In genomic region chrX:51437521-51437920, GRCh38 we compare ENCODE assay signal across 29 cellular contexts.
"Had no signal": no experiment of that assay in that cellular context is flagged by ENCODE, and none has a peak within 500 bp of the region (broad histone marks: within the 10 kb centered on the region; RNA-seq: fewer than 3 reads in every experiment).

No MANE protein-coding gene starts in this region.

- H3K9me3 ChIP-seq: suprapubic skin, testis, thoracic aorta, thyroid gland, tibial artery, tibial nerve, transverse colon, upper lobe of left lung, upper lobe of right lung, uterus, vagina had no signal

- DNase-seq: stimulated activated CD4-positive, alpha-beta T cell treated with anti-CD3 and anti-CD28 coated beads, Interleukin-2, amount 100 ng/mL, for 48 hours; stimulated activated CD4-positive, alpha-beta T cell treated with anti-CD3 and anti-CD28 coated beads, Interleukin-4, amount 100 ng/mL, for 1 hour; stimulated activated CD4-positive, alpha-beta T cell treated with anti-CD3 and anti-CD28 coated beads, Interleukin-4, amount 100 ng/mL, for 24 hours; stimulated activated CD4-positive, alpha-beta T cell treated with anti-CD3 and anti-CD28 coated beads, Interleukin-4, amount 100 ng/mL, for 4 hours; stimulated activated CD8-positive, alpha-beta memory T cell treated with anti-CD3 and anti-CD28 coated beads, Interleukin-4, amount 100 ng/mL, for 48 hours; stimulated activated naive B cell treated with anti-CD40 and anti-IgM and Interleukin-4, amounts not matched to agents 10 μg/mL and 1 μg/mL and 100 μg/mL, for 72 hours; stimulated activated naive CD4-positive, alpha-beta T cell; stimulated activated naive CD4-positive, alpha-beta T cell treated with Interleukin-2 at 50 U/mL for 16 hours; stimulated activated naive CD8-positive, alpha-beta T cell treated with anti-CD3 and anti-CD28 coated beads, Interleukin-15, amount 100 ng/mL, for 72 hours; stimulated activated naive CD8-positive, alpha-beta T cell treated with anti-CD3 and anti-CD28 coated beads, Interleukin-15, Interleukin-2, amounts not matched to agents 100 U/mL and 50 U/mL, for 24 hours; stomach; substantia nigra; testis; thyroid gland; tibial artery; transverse colon; trophoblast cell; upper lobe of left lung; upper lobe of right lung; uterus had no signal

- H3K27me3 Mint-ChIP-seq: stimulated activated memory B cell treated with anti-CD40 and anti-IgM and Interleukin-4, amounts not matched to agents 10 μg/mL and 1 μg/mL and 100 μg/mL, for 72 hours; stimulated activated naive CD8-positive, alpha-beta T cell treated with anti-CD3 and anti-CD28 coated beads, Interleukin-15, amount 100 ng/mL, for 72 hours; stimulated activated naive CD8-positive, alpha-beta T cell treated with anti-CD3 and anti-CD28 coated beads, Interleukin-15, Interleukin-2, amounts not matched to agents 100 ng/mL and 50 ng/mL, for 24 hours; type B pancreatic cell had no signal

- H3K9me3 Mint-ChIP-seq: stimulated activated effector memory CD8-positive, alpha-beta T cell treated with anti-CD3 and anti-CD28 coated beads, Interleukin-12 subunit alpha, Interleukin-12 subunit beta, amount 100 ng/mL, for 72 hours; stimulated activated memory B cell treated with anti-CD40 and anti-IgM and Interleukin-4, amounts not matched to agents 10 μg/mL and 1 μg/mL and 100 μg/mL, for 72 hours; stimulated activated naive CD8-positive, alpha-beta T cell treated with anti-CD3 and anti-CD28 coated beads, Interleukin-15, amount 100 ng/mL, for 72 hours; stimulated activated naive CD8-positive, alpha-beta T cell treated with anti-CD3 and anti-CD28 coated beads, Interleukin-15, Interleukin-2, amounts not matched to agents 100 ng/mL and 50 ng/mL, for 24 hours had no signal

- H3K27me3 ChIP-seq: suprapubic skin, testis, thyroid gland, tibial artery, transverse colon, upper lobe of left lung, upper lobe of right lung, uterus, vagina had no signal

- ATAC-seq: stimulated activated effector memory CD8-positive, alpha-beta T cell treated with anti-CD3 and anti-CD28 coated beads, Interleukin-12 subunit alpha, Interleukin-12 subunit beta, amount 100 ng/mL, for 72 hours; stimulated activated memory B cell treated with anti-CD40 and anti-IgM and Interleukin-4, amounts not matched to agents 10 μg/mL and 1 μg/mL and 100 μg/mL, for 72 hours; stimulated activated naive B cell treated with anti-CD40 and anti-IgM and Interleukin-4, amounts not matched to agents 10 μg/mL and 1 μg/mL and 100 μg/mL, for 72 hours; stimulated activated naive CD8-positive, alpha-beta T cell treated with anti-CD3 and anti-CD28 coated beads, Interleukin-15, amount 100 ng/mL, for 72 hours; stimulated activated naive CD8-positive, alpha-beta T cell treated with anti-CD3 and anti-CD28 coated beads, Interleukin-15, Interleukin-2, amounts not matched to agents 100 U/mL and 50 U/mL, for 24 hours; upper lobe of right lung had no signal

- H3K4me1 ChIP-seq: stomach, suprapubic skin, testis, thyroid gland, tibial artery, tibial nerve, transverse colon, upper lobe of left lung, upper lobe of right lung, uterus, vagina had no signal

- H3K4me3 Mint-ChIP-seq: stimulated activated effector memory CD8-positive, alpha-beta T cell treated with anti-CD3 and anti-CD28 coated beads, Interleukin-12 subunit alpha, Interleukin-12 subunit beta, amount 100 ng/mL, for 72 hours; stimulated activated memory B cell treated with anti-CD40 and anti-IgM and Interleukin-4, amounts not matched to agents 10 μg/mL and 1 μg/mL and 100 μg/mL, for 72 hours; stimulated activated naive B cell treated with anti-CD40 and anti-IgM and Interleukin-4, amounts not matched to agents 10 μg/mL and 1 μg/mL and 100 μg/mL, for 72 hours; stimulated activated naive CD8-positive, alpha-beta T cell treated with anti-CD3 and anti-CD28 coated beads, Interleukin-15, amount 100 ng/mL, for 72 hours; stimulated activated naive CD8-positive, alpha-beta T cell treated with anti-CD3 and anti-CD28 coated beads, Interleukin-15, Interleukin-2, amounts not matched to agents 100 ng/mL and 50 ng/mL, for 24 hours; type B pancreatic cell had no signal

- H3K27ac ChIP-seq: stomach, suprapubic skin, testis, thoracic aorta, thyroid gland, tibial artery, tibial nerve, transverse colon, upper lobe of left lung, upper lobe of right lung, uterus, vagina had no signal

- H3K36me3 Mint-ChIP-seq: stimulated activated effector memory CD8-positive, alpha-beta T cell treated with anti-CD3 and anti-CD28 coated beads, Interleukin-12 subunit alpha, Interleukin-12 subunit beta, amount 100 ng/mL, for 72 hours; stimulated activated memory B cell treated with anti-CD40 and anti-IgM and Interleukin-4, amounts not matched to agents 10 μg/mL and 1 μg/mL and 100 μg/mL, for 72 hours; type B pancreatic cell had no signal

- FAIRE-seq: urothelium cell line had no signal

- H3K4me3 ChIP-seq: stomach, suprapubic skin, testis, thoracic aorta, thyroid gland, tibial artery, tibial nerve, transverse colon, upper lobe of left lung, upper lobe of right lung, uterus, vagina had no signal

- H3K27ac Mint-ChIP-seq: stimulated activated effector memory CD8-positive, alpha-beta T cell treated with anti-CD3 and anti-CD28 coated beads, Interleukin-12 subunit alpha, Interleukin-12 subunit beta, amount 100 ng/mL, for 72 hours; stimulated activated memory B cell treated with anti-CD40 and anti-IgM and Interleukin-4, amounts not matched to agents 10 μg/mL and 1 μg/mL and 100 μg/mL, for 72 hours; stimulated activated naive B cell treated with anti-CD40 and anti-IgM and Interleukin-4, amounts not matched to agents 10 μg/mL and 1 μg/mL and 100 μg/mL, for 72 hours; stimulated activated naive CD8-positive, alpha-beta T cell treated with anti-CD3 and anti-CD28 coated beads, Interleukin-15, amount 100 ng/mL, for 72 hours; stimulated activated naive CD8-positive, alpha-beta T cell treated with anti-CD3 and anti-CD28 coated beads, Interleukin-15, Interleukin-2, amounts not matched to agents 100 ng/mL and 50 ng/mL, for 24 hours; type B pancreatic cell had no signal

- H3K4me1 Mint-ChIP-seq: stimulated activated effector memory CD8-positive, alpha-beta T cell treated with anti-CD3 and anti-CD28 coated beads, Interleukin-12 subunit alpha, Interleukin-12 subunit beta, amount 100 ng/mL, for 72 hours; stimulated activated memory B cell treated with anti-CD40 and anti-IgM and Interleukin-4, amounts not matched to agents 10 μg/mL and 1 μg/mL and 100 μg/mL, for 72 hours; stimulated activated naive B cell treated with anti-CD40 and anti-IgM and Interleukin-4, amounts not matched to agents 10 μg/mL and 1 μg/mL and 100 μg/mL, for 72 hours; stimulated activated naive CD8-positive, alpha-beta T cell treated with anti-CD3 and anti-CD28 coated beads, Interleukin-15, amount 100 ng/mL, for 72 hours had no signal

- H3K36me3 ChIP-seq: stomach, suprapubic skin, thoracic aorta, thyroid gland, tibial artery, tibial nerve, transverse colon, upper lobe of left lung, upper lobe of right lung, uterus, vagina had no signal
